In the genomic region with DNA sequence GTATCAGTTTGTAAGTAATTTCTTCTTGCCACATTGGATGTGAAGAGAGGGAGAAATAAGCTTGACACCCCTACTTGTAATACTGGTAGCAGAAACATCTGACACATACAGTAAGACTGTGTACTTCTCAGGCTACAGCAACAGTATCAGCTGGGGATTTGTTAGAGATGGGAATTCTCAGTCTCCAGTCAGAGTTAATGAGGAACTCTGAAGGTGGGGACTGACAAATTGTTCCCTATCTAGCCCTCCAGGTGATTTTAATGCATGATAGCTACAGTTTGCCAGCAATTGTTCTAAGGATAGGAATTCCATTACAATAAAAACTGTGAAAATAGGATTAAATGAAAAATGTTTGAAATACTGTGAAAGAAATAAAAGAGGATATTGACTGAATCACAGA, we compare ENCODE assay signal across 1 cellular context.
TF ChIP-seq lines count a peak whose summit lies in the region.

No MANE protein-coding gene starts in this region.

TF ChIP-seq in GM23338, 12 proteins besides CTCF, POLR2A, EP300 and RAD21 (continued from another document):
- TF ChIP-seq, protein P1, sequence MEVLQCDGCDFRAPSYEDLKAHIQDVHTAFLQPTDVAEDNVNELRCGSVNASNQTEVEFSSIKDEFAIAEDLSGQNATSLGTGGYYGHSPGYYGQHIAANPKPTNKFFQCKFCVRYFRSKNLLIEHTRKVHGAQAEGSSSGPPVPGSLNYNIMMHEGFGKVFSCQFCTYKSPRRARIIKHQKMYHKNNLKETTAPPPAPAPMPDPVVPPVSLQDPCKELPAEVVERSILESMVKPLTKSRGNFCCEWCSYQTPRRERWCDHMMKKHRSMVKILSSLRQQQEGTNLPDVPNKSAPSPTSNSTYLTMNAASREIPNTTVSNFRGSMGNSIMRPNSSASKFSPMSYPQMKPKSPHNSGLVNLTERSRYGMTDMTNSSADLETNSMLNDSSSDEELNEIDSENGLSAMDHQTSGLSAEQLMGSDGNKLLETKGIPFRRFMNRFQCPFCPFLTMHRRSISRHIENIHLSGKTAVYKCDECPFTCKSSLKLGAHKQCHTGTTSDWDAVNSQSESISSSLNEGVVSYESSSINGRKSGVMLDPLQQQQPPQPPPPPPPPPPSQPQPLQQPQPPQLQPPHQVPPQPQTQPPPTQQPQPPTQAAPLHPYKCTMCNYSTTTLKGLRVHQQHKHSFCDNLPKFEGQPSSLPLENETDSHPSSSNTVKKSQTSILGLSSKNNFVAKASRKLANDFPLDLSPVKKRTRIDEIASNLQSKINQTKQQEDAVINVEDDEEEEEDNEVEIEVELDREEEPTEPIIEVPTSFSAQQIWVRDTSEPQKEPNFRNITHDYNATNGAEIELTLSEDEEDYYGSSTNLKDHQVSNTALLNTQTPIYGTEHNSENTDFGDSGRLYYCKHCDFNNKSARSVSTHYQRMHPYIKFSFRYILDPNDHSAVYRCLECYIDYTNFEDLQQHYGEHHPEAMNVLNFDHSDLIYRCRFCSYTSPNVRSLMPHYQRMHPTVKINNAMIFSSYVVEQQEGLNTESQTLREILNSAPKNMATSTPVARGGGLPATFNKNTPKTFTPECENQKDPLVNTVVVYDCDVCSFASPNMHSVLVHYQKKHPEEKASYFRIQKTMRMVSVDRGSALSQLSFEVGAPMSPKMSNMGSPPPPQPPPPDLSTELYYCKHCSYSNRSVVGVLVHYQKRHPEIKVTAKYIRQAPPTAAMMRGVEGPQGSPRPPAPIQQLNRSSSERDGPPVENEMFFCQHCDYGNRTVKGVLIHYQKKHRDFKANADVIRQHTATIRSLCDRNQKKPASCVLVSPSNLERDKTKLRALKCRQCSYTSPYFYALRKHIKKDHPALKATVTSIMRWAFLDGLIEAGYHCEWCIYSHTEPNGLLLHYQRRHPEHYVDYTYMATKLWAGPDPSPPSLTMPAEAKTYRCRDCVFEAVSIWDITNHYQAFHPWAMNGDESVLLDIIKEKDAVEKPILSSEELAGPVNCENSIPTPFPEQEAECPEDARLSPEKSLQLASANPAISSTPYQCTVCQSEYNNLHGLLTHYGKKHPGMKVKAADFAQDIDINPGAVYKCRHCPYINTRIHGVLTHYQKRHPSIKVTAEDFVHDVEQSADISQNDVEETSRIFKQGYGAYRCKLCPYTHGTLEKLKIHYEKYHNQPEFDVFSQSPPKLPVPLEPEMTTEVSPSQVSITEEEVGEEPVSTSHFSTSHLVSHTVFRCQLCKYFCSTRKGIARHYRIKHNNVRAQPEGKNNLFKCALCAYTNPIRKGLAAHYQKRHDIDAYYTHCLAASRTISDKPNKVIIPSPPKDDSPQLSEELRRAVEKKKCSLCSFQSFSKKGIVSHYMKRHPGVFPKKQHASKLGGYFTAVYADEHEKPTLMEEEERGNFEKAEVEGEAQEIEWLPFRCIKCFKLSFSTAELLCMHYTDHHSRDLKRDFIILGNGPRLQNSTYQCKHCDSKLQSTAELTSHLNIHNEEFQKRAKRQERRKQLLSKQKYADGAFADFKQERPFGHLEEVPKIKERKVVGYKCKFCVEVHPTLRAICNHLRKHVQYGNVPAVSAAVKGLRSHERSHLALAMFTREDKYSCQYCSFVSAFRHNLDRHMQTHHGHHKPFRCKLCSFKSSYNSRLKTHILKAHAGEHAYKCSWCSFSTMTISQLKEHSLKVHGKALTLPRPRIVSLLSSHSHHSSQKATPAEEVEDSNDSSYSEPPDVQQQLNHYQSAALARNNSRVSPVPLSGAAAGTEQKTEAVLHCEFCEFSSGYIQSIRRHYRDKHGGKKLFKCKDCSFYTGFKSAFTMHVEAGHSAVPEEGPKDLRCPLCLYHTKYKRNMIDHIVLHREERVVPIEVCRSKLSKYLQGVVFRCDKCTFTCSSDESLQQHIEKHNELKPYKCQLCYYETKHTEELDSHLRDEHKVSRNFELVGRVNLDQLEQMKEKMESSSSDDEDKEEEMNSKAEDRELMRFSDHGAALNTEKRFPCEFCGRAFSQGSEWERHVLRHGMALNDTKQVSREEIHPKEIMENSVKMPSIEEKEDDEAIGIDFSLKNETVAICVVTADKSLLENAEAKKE (CRISPR knock-in tag; IDR thresholded peaks at IDR 0.05): no peak
